ENCODE assay signal across 22 cellular contexts in genomic region chr11:32316232-32316631, GRCh38.
"Had no signal": no experiment of that assay in that cellular context is flagged by ENCODE, and none has a peak within 500 bp of the region (broad histone marks: within the 10 kb centered on the region; RNA-seq: fewer than 3 reads in every experiment).

No MANE protein-coding gene starts in this region.

- H3K79me2 ChIP-seq: hepatocyte had no signal

- H2AFZ ChIP-seq: hepatocyte, neural progenitor cell had no signal

- H3K9ac ChIP-seq: neural progenitor cell had no signal

- ATAC-seq: foreskin keratinocyte; left lung; naive thymus-derived CD4-positive, alpha-beta T cell; right lobe of liver; stimulated activated effector memory CD8-positive, alpha-beta T cell treated with anti-CD3 and anti-CD28 coated beads, Interleukin-12 subunit alpha, Interleukin-12 subunit beta, amount 100 ng/mL, for 72 hours had no signal

- H3K4me3 ChIP-seq: adrenal gland, ascending aorta, hepatocyte, left lung, lung, neural progenitor cell, right lobe of liver, skin epidermis, thoracic aorta, vagina had no signal

- H3K27ac Mint-ChIP-seq: activated naive CD8-positive, alpha-beta T cell; immature natural killer cell; naive thymus-derived CD4-positive, alpha-beta T cell; neural progenitor cell; stimulated activated effector memory CD8-positive, alpha-beta T cell treated with anti-CD3 and anti-CD28 coated beads, Interleukin-12 subunit alpha, Interleukin-12 subunit beta, amount 100 ng/mL, for 72 hours; type B pancreatic cell had no signal

- DNase-seq: activated T-cell treated with anti-CD3 and anti-CD28 coated beads, Interleukin-2, amount 50 U/mL, for 1 hour; adrenal gland; central memory CD4-positive, alpha-beta T cell; dermis blood vessel endothelial cell; effector CD8-positive, alpha-beta T cell; foreskin keratinocyte; immature natural killer cell; left lung; naive thymus-derived CD4-positive, alpha-beta T cell; posterior cingulate gyrus; right lobe of liver; stimulated activated CD4-positive, alpha-beta T cell treated with anti-CD3 and anti-CD28 coated beads, Interleukin-2, amount 100 ng/mL, for 24 hours had no signal

- H3K4me2 ChIP-seq: hepatocyte, neural progenitor cell had no signal

- H3K36me3 ChIP-seq: adrenal gland, ascending aorta, left lung, neural progenitor cell, right lobe of liver, thoracic aorta, vagina had no signal

- H3K36me3 Mint-ChIP-seq: activated naive CD8-positive, alpha-beta T cell; immature natural killer cell; naive thymus-derived CD4-positive, alpha-beta T cell; neural progenitor cell; stimulated activated effector memory CD8-positive, alpha-beta T cell treated with anti-CD3 and anti-CD28 coated beads, Interleukin-12 subunit alpha, Interleukin-12 subunit beta, amount 100 ng/mL, for 72 hours; type B pancreatic cell had no signal

- H3K27me3 ChIP-seq: adrenal gland, ascending aorta, right lobe of liver, vagina had no signal

- H3K9me3 ChIP-seq: adrenal gland, ascending aorta, left lung, right lobe of liver, thoracic aorta, vagina had no signal

- H3K4me1 ChIP-seq: adrenal gland, ascending aorta, foreskin keratinocyte, left lung, right lobe of liver, vagina had no signal

- H3K27ac ChIP-seq: adrenal gland, ascending aorta, foreskin keratinocyte, hepatocyte, left lung, neural progenitor cell, right lobe of liver, skin epidermis, thoracic aorta, vagina had no signal

- H3K9me3 Mint-ChIP-seq: immature natural killer cell; naive thymus-derived CD4-positive, alpha-beta T cell; neural progenitor cell; stimulated activated effector memory CD8-positive, alpha-beta T cell treated with anti-CD3 and anti-CD28 coated beads, Interleukin-12 subunit alpha, Interleukin-12 subunit beta, amount 100 ng/mL, for 72 hours; type B pancreatic cell had no signal

- H3K4me3 Mint-ChIP-seq: activated naive CD8-positive, alpha-beta T cell; immature natural killer cell; naive thymus-derived CD4-positive, alpha-beta T cell; neural progenitor cell; stimulated activated effector memory CD8-positive, alpha-beta T cell treated with anti-CD3 and anti-CD28 coated beads, Interleukin-12 subunit alpha, Interleukin-12 subunit beta, amount 100 ng/mL, for 72 hours; type B pancreatic cell had no signal
